ENCODE assay signal across 9 cellular contexts in genomic region chr5:73233461-73234151, GRCh38.
DNase-seq lines count a peak whose midpoint lies in the region; ATAC-seq and TF ChIP-seq lines count a peak whose summit lies in the region.
"Had no signal": no experiment of that assay in that cellular context is flagged by ENCODE, and none has a peak within 500 bp of the region (broad histone marks: within the 10 kb centered on the region; RNA-seq: fewer than 3 reads in every experiment).

No MANE protein-coding gene starts in this region.

- intact Hi-C loops in psoas muscle (cut with DNase I): no loop called here

- no peak overlapping the region for H3K9ac ChIP-seq in iPS-18a (ENCODE audit: low read length)

- peaks cover 14% of the 10 kb centered on the region for H3K4me1 ChIP-seq in iPS-18a (ENCODE audit: control insufficient read depth, low read depth, low read length)
- H3K4me1 ChIP-seq in psoas muscle: peaks cover 4% of the 10 kb centered on the region

- H3K27ac ChIP-seq in iPS-18a (ENCODE audit: low read length) (no peak overlapping the region), psoas muscle (no peak overlapping the region)

- H3K9me3 ChIP-seq in iPS-18a (ENCODE audit: control insufficient read depth, low read depth, low read length) (no peaks in the 10 kb centered on the region), psoas muscle (no peaks in the 10 kb centered on the region)

- H3K4me3 ChIP-seq in astrocyte of the spinal cord (ENCODE audit: low read depth, low read length) (no peak overlapping the region), iPS-18a (ENCODE audit: low read length) (peak overlapping the region; percentile 52), psoas muscle (peak overlapping the region; percentile 67)

- no peaks in the 10 kb centered on the region for H3K36me3 ChIP-seq in iPS-18a (ENCODE audit: control insufficient read depth, low read depth, low read length)
- H3K36me3 ChIP-seq in psoas muscle (ENCODE audit: insufficient read depth in 1 of 2, low read depth in 1 of 2): no peaks in the 10 kb centered on the region

- H3K27me3 ChIP-seq in iPS-18a (ENCODE audit: control insufficient read depth, insufficient read depth, low read length) (peaks cover 90% of the 10 kb centered on the region), psoas muscle (ENCODE audit: insufficient read depth in 3 of 3, low read length in 2 of 3) (peaks cover 3 to 77% (median 10%) of the 10 kb centered on the region in 3 donors)

- DNase-seq in ELF-1 (ENCODE audit: low read depth, low spot score) (peak; percentile 71), astrocyte of the spinal cord (ENCODE audit: low read depth, low spot score) (peak; percentile 39), psoas muscle (peak; percentile 21 to 51), NCI-H774 (lab: John Stamatoyannopoulos, UW) (no peak), NCI-H748 treated with DMSO at 0.1 percent for 48 hours (lab: John Stamatoyannopoulos, UW) (no peak), superior temporal gyrus (ENCODE audit: extremely low spot score) (no peak)
- DNase-seq in activated CD4-positive, alpha-beta T cell treated with anti-CD3 and anti-CD28 coated beads, Interleukin-2, amount 50 U/mL, for 4 hours: no peak

- TF ChIP-seq CTCF in astrocyte of the spinal cord (IDR thresholded peaks at IDR 0.05; ENCODE audit: low read depth, low read length): no peak
- no peak for TF ChIP-seq CTCF in psoas muscle (IDR thresholded peaks at IDR 0.05)

- in situ Hi-C loops in astrocyte of the spinal cord (cut with HindIII; ENCODE audit: low sequenced_read_pairs): no loop called here

- peak; percentile 48 to 81 (median 70) for ATAC-seq in psoas muscle
- ATAC-seq: Panc1 had no signal

- WGBS in psoas muscle, 3 donors: 1 to 2% (median 1%) methylated on average over 53 to 63 of the region's 63 CpGs

Comparison
In these comparisons a context has a peak if more than half of its experiments do, and no peak if none do; other contexts are left out.
1. DNase-seq: peak in ELF-1 (single experiment), astrocyte of the spinal cord (single experiment) and psoas muscle (2 of 2); none in NCI-H774 (single experiment), activated CD4-positive, alpha-beta T cell treated with anti-CD3 and anti-CD28 coated beads, Interleukin-2, amount 50 U/mL, for 4 hours (0 of 2), NCI-H748 treated with DMSO at 0.1 percent for 48 hours (single experiment) and superior temporal gyrus (single experiment).